In genomic region chr1:209041936-209042335, GRCh38 we compare ENCODE assay signal across 25 cellular contexts.
DNase-seq lines count a peak whose midpoint lies in the region; ATAC-seq, FAIRE-seq and TF ChIP-seq lines count a peak whose summit lies in the region.
"Had no signal": no experiment of that assay in that cellular context is flagged by ENCODE, and none has a peak within 500 bp of the region (broad histone marks: within the 10 kb centered on the region; RNA-seq: fewer than 3 reads in every experiment).

No MANE protein-coding gene starts in this region.

- H2BK5ac ChIP-seq in mesenchymal stem cell (ENCODE audit: low read depth, low read length, poor library complexity, severe bottlenecking): no peak overlapping the region

- H3K9ac ChIP-seq in mesenchymal stem cell (ENCODE audit: low read length): no peak overlapping the region

- no peaks in the 10 kb centered on the region for H3K36me3 ChIP-seq in bronchial epithelial cell (ENCODE audit: control insufficient read depth, insufficient read depth, low read length)
- no peaks in the 10 kb centered on the region for H3K36me3 ChIP-seq in mesenchymal stem cell (ENCODE audit: control insufficient read depth in 1 of 2, insufficient read depth in 2 of 2, low read depth in 1 of 2, low read length in 2 of 2)
- H3K36me3 ChIP-seq: brain microvascular endothelial cell, colonic mucosa, esophagus muscularis mucosa, sigmoid colon, thyroid gland had no signal

- no peak for FAIRE-seq in bronchial epithelial cell (lab: Jason Lieb, UNC)
- FAIRE-seq: TTC549 had no signal

- H3K9me3 ChIP-seq in mesenchymal stem cell (ENCODE audit: control insufficient read depth, low read length): no peaks in the 10 kb centered on the region
- H3K9me3 ChIP-seq: colonic mucosa, esophagus muscularis mucosa, sigmoid colon, thyroid gland had no signal

- no peak overlapping the region for H3K4me2 ChIP-seq in mesenchymal stem cell (ENCODE audit: low read length, poor library complexity, severe bottlenecking)
- H3K4me2 ChIP-seq: GM23338 had no signal

- DNase-seq in HCEC 1CT: peak; percentile 15
- peak; percentile 59 for DNase-seq in MV-4-11 (lab: John Stamatoyannopoulos, UW)
- DNase-seq in bronchial epithelial cell (ENCODE audit: low read depth): peak; percentile 52
- DNase-seq in mesenchymal stem cell: peak; percentile 21
- no peak for DNase-seq in cortex of kidney (lab: John Stamatoyannopoulos, UW)
- DNase-seq in effector CD8-positive, alpha-beta T cell (lab: John Stamatoyannopoulos, UW): no peak
- DNase-seq: activated CD4-positive, CD25-positive, alpha-beta regulatory T cell treated with anti-CD3 and anti-CD28 coated beads, Interleukin-2, amount 50 U/mL, for 72 hours; activated CD8-positive, alpha-beta T cell treated with anti-CD3 and anti-CD28 coated beads, Interleukin-2, amount 10 ng/mL, durations not matched to agents 7 days and 5 days; activated gamma-delta T cell treated with Interleukin-2 at 50 U/mL for 16 hours; activated T-cell treated with anti-CD3 and anti-CD28 coated beads, Interleukin-2, amount 50 U/mL, for 1 hour; brain microvascular endothelial cell; CD4-positive, alpha-beta T cell; colonic mucosa; DMS 273 treated with DMSO at 0.1 percent for 48 hours; Kasumi-1; kidney glomerular epithelial cell; NCI-H1417 treated with DMSO at 0.1 percent for 48 hours; SHP77 treated with DMSO at 0.1 percent for 48 hours; sigmoid colon; stimulated activated naive CD8-positive, alpha-beta T cell treated with anti-CD3 and anti-CD28 coated beads, Interleukin-15, amount 100 ng/mL, for 72 hours; thyroid gland had no signal

- H3K4me3 ChIP-seq in bronchial epithelial cell (ENCODE audit: low read depth, low read length) (no peak overlapping the region), mesenchymal stem cell (ENCODE audit: insufficient read depth in 1 of 2, low read depth in 1 of 2, low read length in 2 of 2) (no peak overlapping the region)
- H3K4me3 ChIP-seq: colonic mucosa, esophagus muscularis mucosa, GM23338, sigmoid colon, thyroid gland had no signal

- no peaks in the 10 kb centered on the region for H3K79me1 ChIP-seq in mesenchymal stem cell (replicated peaks; ENCODE audit: low read length, poor library complexity, severe bottlenecking)

- no peaks in the 10 kb centered on the region for H3K27me3 ChIP-seq in bronchial epithelial cell (ENCODE audit: control insufficient read depth, insufficient read depth, low read length)
- H3K27me3 ChIP-seq in mesenchymal stem cell (ENCODE audit: control insufficient read depth in 1 of 2, insufficient read depth in 1 of 2, low read length in 2 of 2): no peaks in the 10 kb centered on the region
- H3K27me3 ChIP-seq: brain microvascular endothelial cell, colonic mucosa, esophagus muscularis mucosa, sigmoid colon, thyroid gland had no signal

- H3K14ac ChIP-seq in mesenchymal stem cell (ENCODE audit: low read length in 2 of 2): no peak overlapping the region

- no peak overlapping the region for H3K27ac ChIP-seq in mesenchymal stem cell (ENCODE audit: low read length, poor library complexity, severe bottlenecking)
- H3K27ac ChIP-seq: brain microvascular endothelial cell, colonic mucosa, esophagus muscularis mucosa, sigmoid colon, thyroid gland had no signal

- 68% methylated on average over 1 of the region's 2 CpGs for WGBS in mesenchymal stem cell

- no peak overlapping the region for H3K18ac ChIP-seq in mesenchymal stem cell (ENCODE audit: low read depth in 1 of 2, low read length in 2 of 2)

- no peak overlapping the region for H2BK12ac ChIP-seq in mesenchymal stem cell (ENCODE audit: low read length in 2 of 2)

- H2BK15ac ChIP-seq in mesenchymal stem cell (ENCODE audit: low read depth, poor library complexity, severe bottlenecking): no peak overlapping the region

- peaks cover 5% of the 10 kb centered on the region for H3K4me1 ChIP-seq in mesenchymal stem cell (ENCODE audit: control insufficient read depth, insufficient read depth, low read depth, low read length)
- H3K4me1 ChIP-seq: colonic mucosa, esophagus muscularis mucosa, sigmoid colon had no signal

- no peak overlapping the region for H2BK120ac ChIP-seq in mesenchymal stem cell (ENCODE audit: low read depth, low read length)

- no peak for TF ChIP-seq CTCF in bronchial epithelial cell (IDR thresholded peaks at IDR 0.05; ENCODE audit: insufficient read depth, low read length, severe bottlenecking)

- H3K23ac ChIP-seq in mesenchymal stem cell (ENCODE audit: low read length in 2 of 2): no peak overlapping the region

- no peak overlapping the region for H4K91ac ChIP-seq in mesenchymal stem cell (ENCODE audit: low read length)

- H3K4ac ChIP-seq in mesenchymal stem cell (ENCODE audit: low read depth in 1 of 2, low read length in 2 of 2): no peak overlapping the region

- no peak overlapping the region for H2AFZ ChIP-seq in mesenchymal stem cell (ENCODE audit: low read depth, low read length)
- H2AFZ ChIP-seq: GM23338 had no signal

- H4K8ac ChIP-seq in mesenchymal stem cell (ENCODE audit: low read length): no peak overlapping the region

- no peak for ATAC-seq in HG02571 (IDR thresholded peaks at IDR 0.05; ENCODE audit: unreplicated experiment)
- ATAC-seq: activated CD8-positive, alpha-beta T cell treated with anti-CD3 and anti-CD28 coated beads, Interleukin-2, amount 10 ng/mL, durations not matched to agents 7 days and 5 days; GM23338; stimulated activated naive CD8-positive, alpha-beta T cell treated with anti-CD3 and anti-CD28 coated beads, Interleukin-15, amount 100 ng/mL, for 72 hours had no signal

- no peak overlapping the region for H2AK5ac ChIP-seq in mesenchymal stem cell (ENCODE audit: low read length, severe bottlenecking)

Comparison
In these comparisons a context has a peak if more than half of its experiments do, and no peak if none do; other contexts are left out.
1. DNase-seq: peak in HCEC 1CT (single experiment), MV-4-11 (single experiment), bronchial epithelial cell (single experiment) and mesenchymal stem cell (single experiment); none in cortex of kidney (single experiment) and effector CD8-positive, alpha-beta T cell (single experiment).